ENCODE assay signal across 22 cellular contexts in the genomic region with DNA sequence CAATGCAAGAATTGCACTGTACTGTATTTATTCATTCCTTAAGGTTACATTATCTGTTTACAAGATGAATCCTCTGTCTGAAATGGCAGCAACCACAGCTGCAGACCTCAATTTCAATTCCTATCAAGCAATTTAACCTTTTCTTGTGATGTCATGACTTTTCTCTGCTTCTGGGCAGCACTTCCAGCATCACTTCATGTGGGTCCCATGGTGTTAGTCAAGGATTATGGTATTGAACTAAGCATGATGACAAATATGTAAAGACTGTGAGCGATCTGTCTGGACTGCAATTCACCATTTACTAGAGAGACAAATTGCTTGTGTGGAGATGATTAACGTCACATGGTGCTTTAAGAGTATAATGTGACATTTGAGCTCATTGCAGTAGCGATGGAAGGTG.
"Had no signal": no experiment of that assay in that cellular context is flagged by ENCODE, and none has a peak within 500 bp of the region (broad histone marks: within the 10 kb centered on the region; RNA-seq: fewer than 3 reads in every experiment).

No MANE protein-coding gene starts in this region.

- DNase-seq: activated CD4-positive, alpha-beta T cell treated with anti-CD3 and anti-CD28 coated beads, Interleukin-2, amount 10 ng/mL, durations not matched to agents 24 days and 14 days; activated CD8-positive, alpha-beta T cell treated with anti-CD3 and anti-CD28 coated beads for 36 hours; activated naive CD4-positive, alpha-beta T cell treated with Interleukin-2 at 50 U/mL for 16 hours; activated T-cell treated with anti-CD3 and anti-CD28 coated beads, Interleukin-2, amount 50 U/mL, for 1 hour; caudate nucleus; effector memory CD8-positive, alpha-beta T cell; foreskin melanocyte; glutamatergic neuron; hippocampal formation; left lung; nucleus accumbens; stimulated activated CD4-positive, alpha-beta T cell treated with anti-CD3 and anti-CD28 coated beads, Interleukin-15, amount 100 ng/mL, for 24 hours; stimulated activated CD4-positive, alpha-beta T cell treated with anti-CD3 and anti-CD28 coated beads, Interleukin-2, amount 100 ng/mL, for 48 hours; transverse colon had no signal

- H3K27me3 ChIP-seq: left lung, suprapubic skin, transverse colon, vagina had no signal

- H3K9me3 ChIP-seq: left lung, suprapubic skin, transverse colon, vagina had no signal

- H3K27ac ChIP-seq: left lung, skin epidermis, suprapubic skin, transverse colon, vagina had no signal

- H3K4me3 Mint-ChIP-seq: activated CD4-positive, alpha-beta T cell treated with anti-CD3 and anti-CD28 coated beads, Interleukin-2, amount 10 ng/mL, durations not matched to agents 24 days and 14 days; activated CD8-positive, alpha-beta T cell treated with anti-CD3 and anti-CD28 coated beads for 36 hours; brain; effector memory CD8-positive, alpha-beta T cell; mesothelial cell of epicardium; natural killer cell treated with Interleukin-12 subunit alpha and Interleukin-12 subunit beta and Interleukin-15 and Interleukin-18, amount 100 ng/mL, for 72 hours; stimulated activated naive CD8-positive, alpha-beta T cell treated with anti-CD3 and anti-CD28 coated beads, Interleukin-15, Interleukin-2, amounts not matched to agents 100 ng/mL and 50 ng/mL, for 24 hours had no signal

- H3K36me3 Mint-ChIP-seq: brain; mesothelial cell of epicardium; natural killer cell treated with Interleukin-12 subunit alpha and Interleukin-12 subunit beta and Interleukin-15 and Interleukin-18, amount 100 ng/mL, for 72 hours had no signal

- H3K36me3 ChIP-seq: left lung, suprapubic skin, transverse colon, vagina had no signal

- H3K27ac Mint-ChIP-seq: activated CD4-positive, alpha-beta T cell treated with anti-CD3 and anti-CD28 coated beads, Interleukin-2, amount 10 ng/mL, durations not matched to agents 24 days and 14 days; activated CD8-positive, alpha-beta T cell treated with anti-CD3 and anti-CD28 coated beads for 36 hours; activated T-helper 2 cell treated with anti-CD3 and anti-CD28 coated beads, Interferon-gamma antibody, Interleukin-2, Interleukin-4, amounts not matched to agents 10 μg/mL and 5 μg/mL and 100 μg/mL, durations not matched to agents 14 hours and 24 hours and 36 hours; brain; effector memory CD8-positive, alpha-beta T cell; mesothelial cell of epicardium; natural killer cell treated with Interleukin-12 subunit alpha and Interleukin-12 subunit beta and Interleukin-15 and Interleukin-18, amount 100 ng/mL, for 72 hours; stimulated activated naive CD8-positive, alpha-beta T cell treated with anti-CD3 and anti-CD28 coated beads, Interleukin-15, Interleukin-2, amounts not matched to agents 100 ng/mL and 50 ng/mL, for 24 hours had no signal

- H3K27me3 Mint-ChIP-seq: activated CD4-positive, alpha-beta T cell treated with anti-CD3 and anti-CD28 coated beads, Interleukin-2, amount 10 ng/mL, durations not matched to agents 24 days and 14 days; activated CD8-positive, alpha-beta T cell treated with anti-CD3 and anti-CD28 coated beads for 36 hours; brain; natural killer cell treated with Interleukin-12 subunit alpha and Interleukin-12 subunit beta and Interleukin-15 and Interleukin-18, amount 100 ng/mL, for 72 hours; stimulated activated naive CD8-positive, alpha-beta T cell treated with anti-CD3 and anti-CD28 coated beads, Interleukin-15, Interleukin-2, amounts not matched to agents 100 ng/mL and 50 ng/mL, for 24 hours had no signal

- ATAC-seq: activated CD8-positive, alpha-beta T cell treated with anti-CD3 and anti-CD28 coated beads for 36 hours; effector memory CD8-positive, alpha-beta T cell; left lung; natural killer cell treated with Interleukin-12 subunit alpha and Interleukin-12 subunit beta and Interleukin-15 and Interleukin-18, amount 100 ng/mL, for 72 hours had no signal

- H3K4me1 Mint-ChIP-seq: activated CD4-positive, alpha-beta T cell treated with anti-CD3 and anti-CD28 coated beads, Interleukin-2, amount 10 ng/mL, durations not matched to agents 24 days and 14 days; brain; mesothelial cell of epicardium had no signal

- H3K4me1 ChIP-seq: left lung, suprapubic skin, transverse colon, vagina had no signal

- H3K4me3 ChIP-seq: left lung, skin epidermis, suprapubic skin, transverse colon, vagina had no signal

- H3K9me3 Mint-ChIP-seq: activated CD4-positive, alpha-beta T cell treated with anti-CD3 and anti-CD28 coated beads, Interleukin-2, amount 10 ng/mL, durations not matched to agents 24 days and 14 days; activated CD8-positive, alpha-beta T cell treated with anti-CD3 and anti-CD28 coated beads for 36 hours; activated T-helper 2 cell treated with anti-CD3 and anti-CD28 coated beads, Interferon-gamma antibody, Interleukin-2, Interleukin-4, amounts not matched to agents 10 μg/mL and 5 μg/mL and 100 μg/mL, durations not matched to agents 14 hours and 24 hours and 36 hours; stimulated activated naive CD8-positive, alpha-beta T cell treated with anti-CD3 and anti-CD28 coated beads, Interleukin-15, Interleukin-2, amounts not matched to agents 100 ng/mL and 50 ng/mL, for 24 hours had no signal
